ENCODE assay signal across 8 cellular contexts in genomic region chr6:5950448-5950847, GRCh38. TPM values are rescaled to one million over a fixed set of nuclear protein-coding genes. Genes with fewer than 3 reads are reported as not detected.
DNase-seq lines count a peak whose midpoint lies in the region; ATAC-seq, FAIRE-seq and TF ChIP-seq lines count a peak whose summit lies in the region.

No MANE protein-coding gene starts in this region.

- TF ChIP-seq CTCF in D721Med (IDR thresholded peaks at IDR 0.05; ENCODE audit: insufficient read depth, missing control alignments) (peak; percentile 49), HEK293 (tag by site-specific recombination; IDR thresholded peaks at IDR 0.05) (no peak)

- POLR2A ChIA-PET in HEK293 (lab: Yijun Ruan, JAX) = no interaction called here
- POLR2A ChIA-PET in naive thymus-derived CD4-positive, alpha-beta T cell (lab: Charles Lee) = no interaction called here

- no peak for FAIRE-seq in D721Med (lab: Jason Lieb, UNC)

- ATAC-seq in naive thymus-derived CD4-positive, alpha-beta T cell = peak; percentile 51

- no peaks in the 10 kb centered on the region for H3K27me3 ChIP-seq in naive thymus-derived CD4-positive, alpha-beta T cell (ENCODE audit: control insufficient read depth in 2 of 2, insufficient read depth in 2 of 2, low read length in 2 of 2)

- H3K27ac ChIP-seq in HEK293 (ENCODE audit: extremely low read depth, low read depth, low read length) = no peak overlapping the region
- H3K27ac ChIP-seq in naive thymus-derived CD4-positive, alpha-beta T cell (ENCODE audit: low read depth, low read length) = no peak overlapping the region

- no peak overlapping the region for H3K4me3 ChIP-seq in HEK293 (ENCODE audit: low read depth, low read length)
- H3K4me3 ChIP-seq in naive thymus-derived CD4-positive, alpha-beta T cell (ENCODE audit: low read length) = no peak overlapping the region

- H3K36me3 ChIP-seq in HEK293 (ENCODE audit: control insufficient read depth in 2 of 2, insufficient read depth in 1 of 2, low read length in 2 of 2) = no peaks in the 10 kb centered on the region
- no peaks in the 10 kb centered on the region for H3K36me3 ChIP-seq in naive thymus-derived CD4-positive, alpha-beta T cell (ENCODE audit: control insufficient read depth in 2 of 3, insufficient read depth in 3 of 3, low read length in 3 of 3)

- peaks cover 0 to 55% (median 4%) of the 10 kb centered on the region in 5 donors for H3K27me3 Mint-ChIP-seq in naive thymus-derived CD4-positive, alpha-beta T cell

- H3K4me1 Mint-ChIP-seq in naive thymus-derived CD4-positive, alpha-beta T cell = no peaks in the 10 kb centered on the region

- no peak overlapping the region for H3K4me3 Mint-ChIP-seq in naive thymus-derived CD4-positive, alpha-beta T cell

- no peaks in the 10 kb centered on the region for H3K4me1 ChIP-seq in HEK293 (ENCODE audit: control insufficient read depth, insufficient read depth, low read length)
- H3K4me1 ChIP-seq in naive thymus-derived CD4-positive, alpha-beta T cell (ENCODE audit: control insufficient read depth in 2 of 2, insufficient read depth in 2 of 2, low read length in 2 of 2) = no peaks in the 10 kb centered on the region

- no peak overlapping the region for H3K27ac Mint-ChIP-seq in naive thymus-derived CD4-positive, alpha-beta T cell

- CTCF ChIA-PET in HEK293 (lab: Yijun Ruan, JAX) = interaction anchor here (0.7 to 1.9 kb wide), 4 partner anchors 12 to 870 kb away, joined by 3 to 6 read pairs (median 3); no protein-coding TSS in a partner anchor
- CTCF ChIA-PET in naive thymus-derived CD4-positive, alpha-beta T cell (lab: Charles Lee) = no interaction called here

- H3K9me3 ChIP-seq in HEK293 (ENCODE audit: control insufficient read depth, insufficient read depth, low read depth, low read length) = no peaks in the 10 kb centered on the region
- no peaks in the 10 kb centered on the region for H3K9me3 ChIP-seq in naive thymus-derived CD4-positive, alpha-beta T cell (ENCODE audit: control insufficient read depth in 2 of 3, low read length in 3 of 3)

- intact Hi-C loops in naive thymus-derived CD4-positive, alpha-beta T cell (cut with micrococcal nuclease) = loop anchor here in 1 of 2 donors (5.0 kb wide), 1 partner anchor 47 kb away; no protein-coding TSS in a partner anchor

- DNase-seq in D721Med (ENCODE audit: insufficient read length, low spot score) = no peak
- peak; percentile 17 to 26 for DNase-seq in activated CD4-positive, alpha-beta T cell treated with anti-CD3 and anti-CD28 coated beads, Interleukin-2, amount 50 U/mL, for 48 hours
- peak in 1 of 9 donors; percentile 27 for DNase-seq in naive thymus-derived CD4-positive, alpha-beta T cell
- DNase-seq in NCI-H524 treated with DMSO at 0.1 percent for 48 hours (lab: John Stamatoyannopoulos, UW) = no peak
- no peak for DNase-seq in ureter (ENCODE audit: low spot score)
- no peak for DNase-seq in NCI-H1048 (lab: John Stamatoyannopoulos, UW)
- DNase-seq in middle frontal gyrus (ENCODE audit: extremely low spot score, low spot score) = no peak

- peaks cover 0 to 3% (median 0%) of the 10 kb centered on the region in 5 donors for H3K36me3 Mint-ChIP-seq in naive thymus-derived CD4-positive, alpha-beta T cell

- H3K9me3 Mint-ChIP-seq in naive thymus-derived CD4-positive, alpha-beta T cell = peaks cover 0 to 3% (median 0%) of the 10 kb centered on the region in 11 donors

TF ChIP-seq in HEK293, 187 proteins besides CTCF, POLR2A, EP300 and RAD21:
- TF ChIP-seq YY1 (tag by site-specific recombination; IDR thresholded peaks at IDR 0.05) = no peak
- peak; percentile 26; the same call in 1 of the 2 replicates for TF ChIP-seq ZNF660 (tag by site-specific recombination; IDR thresholded peaks at IDR 0.05)

RNA-seq across cellular contexts. Expression of gene NRN1, which starts 56.3 kb away (rescaled TPM):
- total RNA-seq in naive thymus-derived CD4-positive, alpha-beta T cell = 1 to 10 TPM in 2 of 5 experiments, under 1 TPM in 2, not detected in 1; 0.19 to 9.1 (median 0.70) TPM
- polyA plus RNA-seq in naive thymus-derived CD4-positive, alpha-beta T cell = under 1 TPM in 1 of 2 donors, not detected in 1; 0.34 TPM
- 7.3 TPM for total RNA-seq in ureter

Comparison
In these comparisons a context has a peak if more than half of its experiments do, and no peak if none do; other contexts are left out.
1. DNase-seq: peak in activated CD4-positive, alpha-beta T cell treated with anti-CD3 and anti-CD28 coated beads, Interleukin-2, amount 50 U/mL, for 48 hours (2 of 2); none in D721Med (single experiment), NCI-H524 treated with DMSO at 0.1 percent for 48 hours (single experiment), ureter (single experiment), NCI-H1048 (single experiment) and middle frontal gyrus (single experiment).